1 cellular context compared by ENCODE assay signal in the genomic region with DNA sequence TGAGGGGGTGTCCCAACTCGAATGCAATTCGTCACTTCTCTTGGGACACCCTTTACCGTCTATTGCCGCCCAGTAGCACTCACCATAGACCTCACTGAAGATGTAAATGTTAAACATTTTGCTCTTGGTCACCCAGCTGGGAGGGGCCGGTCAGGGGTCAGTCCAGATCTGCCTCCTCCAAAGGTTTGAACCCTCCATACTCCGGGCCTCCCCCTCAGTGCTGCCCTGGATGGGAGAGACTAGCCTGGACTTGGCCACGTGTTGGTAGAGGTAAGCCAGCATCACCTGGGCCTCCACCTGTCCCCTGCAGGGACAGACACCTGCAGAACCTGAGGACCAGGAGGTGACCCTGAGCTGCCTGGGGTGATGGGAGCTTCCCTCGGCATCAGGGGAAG.
TF ChIP-seq lines count a peak whose summit lies in the region.

No MANE protein-coding gene starts in this region.

TF ChIP-seq in neural cell, 6 proteins besides CTCF, POLR2A, EP300 and RAD21 (continued from another document):
- TF ChIP-seq, protein P1, sequence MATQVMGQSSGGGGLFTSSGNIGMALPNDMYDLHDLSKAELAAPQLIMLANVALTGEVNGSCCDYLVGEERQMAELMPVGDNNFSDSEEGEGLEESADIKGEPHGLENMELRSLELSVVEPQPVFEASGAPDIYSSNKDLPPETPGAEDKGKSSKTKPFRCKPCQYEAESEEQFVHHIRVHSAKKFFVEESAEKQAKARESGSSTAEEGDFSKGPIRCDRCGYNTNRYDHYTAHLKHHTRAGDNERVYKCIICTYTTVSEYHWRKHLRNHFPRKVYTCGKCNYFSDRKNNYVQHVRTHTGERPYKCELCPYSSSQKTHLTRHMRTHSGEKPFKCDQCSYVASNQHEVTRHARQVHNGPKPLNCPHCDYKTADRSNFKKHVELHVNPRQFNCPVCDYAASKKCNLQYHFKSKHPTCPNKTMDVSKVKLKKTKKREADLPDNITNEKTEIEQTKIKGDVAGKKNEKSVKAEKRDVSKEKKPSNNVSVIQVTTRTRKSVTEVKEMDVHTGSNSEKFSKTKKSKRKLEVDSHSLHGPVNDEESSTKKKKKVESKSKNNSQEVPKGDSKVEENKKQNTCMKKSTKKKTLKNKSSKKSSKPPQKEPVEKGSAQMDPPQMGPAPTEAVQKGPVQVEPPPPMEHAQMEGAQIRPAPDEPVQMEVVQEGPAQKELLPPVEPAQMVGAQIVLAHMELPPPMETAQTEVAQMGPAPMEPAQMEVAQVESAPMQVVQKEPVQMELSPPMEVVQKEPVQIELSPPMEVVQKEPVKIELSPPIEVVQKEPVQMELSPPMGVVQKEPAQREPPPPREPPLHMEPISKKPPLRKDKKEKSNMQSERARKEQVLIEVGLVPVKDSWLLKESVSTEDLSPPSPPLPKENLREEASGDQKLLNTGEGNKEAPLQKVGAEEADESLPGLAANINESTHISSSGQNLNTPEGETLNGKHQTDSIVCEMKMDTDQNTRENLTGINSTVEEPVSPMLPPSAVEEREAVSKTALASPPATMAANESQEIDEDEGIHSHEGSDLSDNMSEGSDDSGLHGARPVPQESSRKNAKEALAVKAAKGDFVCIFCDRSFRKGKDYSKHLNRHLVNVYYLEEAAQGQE (IDR thresholded peaks at IDR 0.05; ENCODE audit: borderline replicate concordance) = no peak
- no peak for TF ChIP-seq POLR2AphosphoS5 (IDR thresholded peaks at IDR 0.05)
- TF ChIP-seq TAF1 (IDR thresholded peaks at IDR 0.05; ENCODE audit: low read depth) = no peak
- no peak for TF ChIP-seq EZH2 (IDR thresholded peaks at IDR 0.05; ENCODE audit: borderline replicate concordance, insufficient read depth, low read length, poor library complexity, severe bottlenecking)
TF ChIP-seq in neural cell: peak in this region for 0.
